1 cellular context compared by ENCODE assay signal in the genomic region with DNA sequence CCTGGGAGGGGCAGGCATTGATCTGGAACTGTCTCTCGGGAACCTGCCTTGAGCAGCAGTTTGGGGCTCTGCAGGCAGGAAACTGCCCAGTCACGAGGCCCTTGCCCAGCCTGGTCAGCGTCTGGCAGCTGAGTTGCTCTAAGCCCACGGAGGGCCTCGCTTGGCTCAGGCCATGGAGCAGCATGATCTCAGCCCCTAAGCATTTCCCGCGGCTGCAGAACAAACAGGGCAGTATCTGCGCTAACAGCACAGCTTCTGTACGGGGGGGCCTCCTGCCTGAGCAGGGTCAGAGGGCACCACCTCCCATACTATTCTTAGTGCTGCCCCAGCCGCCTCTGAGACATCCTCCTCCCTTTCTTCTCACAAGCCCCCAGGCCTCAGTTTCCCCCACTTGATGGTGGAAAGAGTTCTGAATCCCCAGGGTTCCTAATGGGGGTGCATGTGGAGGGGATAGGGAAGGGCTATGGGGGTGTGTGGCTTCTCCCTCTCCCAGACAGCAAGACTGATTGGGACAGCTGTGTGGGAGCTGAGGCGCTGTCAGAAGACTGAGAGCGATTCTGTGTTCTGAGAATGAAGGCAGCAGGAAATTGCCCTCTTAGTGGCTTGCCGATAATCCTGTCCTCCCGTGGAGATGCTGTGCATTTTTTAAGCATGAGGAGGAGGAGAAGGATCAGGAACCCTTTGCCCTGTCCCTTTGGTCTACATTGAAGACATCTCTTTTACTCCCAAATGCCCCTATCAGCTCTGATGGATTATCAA.
TF ChIP-seq lines count a peak whose summit lies in the region.

No MANE protein-coding gene starts in this region.

TF ChIP-seq in HepG2, 621 proteins besides CTCF, POLR2A, EP300 and RAD21 (continued from another document):
- TF ChIP-seq SCMH1 (CRISPR knock-in tag; IDR thresholded peaks at IDR 0.05; ENCODE audit: borderline replicate concordance) (no peak), TRIM24 (CRISPR knock-in tag; IDR thresholded peaks at IDR 0.05) (peak; percentile 67; the same call in 1 of the 2 replicates)
- TF ChIP-seq, protein P1, sequence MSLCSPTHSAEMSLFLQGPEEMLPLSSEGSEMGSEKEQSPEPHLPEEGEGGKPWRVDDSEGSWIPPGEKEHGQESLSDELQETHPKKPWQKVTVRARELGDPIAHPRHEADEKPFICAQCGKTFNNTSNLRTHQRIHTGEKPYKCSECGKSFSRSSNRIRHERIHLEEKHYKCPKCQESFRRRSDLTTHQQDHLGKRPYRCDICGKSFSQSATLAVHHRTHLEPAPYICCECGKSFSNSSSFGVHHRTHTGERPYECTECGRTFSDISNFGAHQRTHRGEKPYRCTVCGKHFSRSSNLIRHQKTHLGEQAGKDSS (CRISPR knock-in tag; IDR thresholded peaks at IDR 0.05; ENCODE audit: borderline replicate concordance, low read depth), result peak; percentile 54; the same call in 1 of the 2 replicates
